13 cellular contexts compared by ENCODE assay signal in the genomic region with DNA sequence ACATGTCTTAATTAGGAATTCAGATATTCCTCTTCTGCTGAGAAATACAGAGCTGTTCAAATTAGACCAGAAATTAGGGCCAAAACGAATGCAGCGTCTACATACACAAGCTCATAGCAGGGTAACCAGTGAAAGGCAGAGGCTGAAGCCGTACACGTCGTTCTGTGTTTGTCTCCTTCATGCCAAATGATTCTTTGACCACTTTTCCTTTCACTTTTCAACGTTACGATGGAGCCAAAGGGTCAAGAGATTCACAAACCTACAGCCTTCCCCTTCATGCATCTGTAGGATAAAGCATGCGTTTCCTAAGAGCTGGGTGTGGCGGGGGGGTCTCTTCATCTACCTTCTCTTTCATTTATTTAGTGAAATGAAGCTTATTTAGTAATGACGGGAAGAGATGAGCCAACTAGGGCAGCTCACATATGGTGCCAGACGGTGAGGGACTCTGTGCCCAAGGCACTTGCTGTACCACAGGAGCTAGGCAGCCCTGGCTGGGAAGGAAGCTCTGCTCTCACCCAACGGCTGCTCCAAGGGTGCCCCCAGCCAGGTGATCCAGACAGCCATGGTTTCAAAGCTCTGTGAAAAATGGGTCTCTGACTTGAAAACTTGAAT.
DNase-seq lines count a peak whose midpoint lies in the region; ATAC-seq and TF ChIP-seq lines count a peak whose summit lies in the region.
"Had no signal": no experiment of that assay in that cellular context is flagged by ENCODE, and none has a peak within 500 bp of the region (broad histone marks: within the 10 kb centered on the region; RNA-seq: fewer than 3 reads in every experiment).

No MANE protein-coding gene starts in this region.

- H3K4me3 ChIP-seq in epithelial cell of proximal tubule (ENCODE audit: low read depth, low read length) (peak overlapping the region; percentile 33), prostate gland (peak overlapping the region in 1 of 2 donors; percentile 1)

- in situ Hi-C loops in G401 (cut with HindIII; ENCODE audit: low sequenced_read_pairs): no loop called here

- DNase-seq in G401 (ENCODE audit: low spot score): peak; percentile 96
- no peak for DNase-seq in epithelial cell of proximal tubule (ENCODE audit: low read depth)
- no peak for DNase-seq in prostate gland (ENCODE audit: low spot score)
- DNase-seq in NK-92 treated with Interleukin-12 subunit alpha and Interleukin-12 subunit beta, amount 100 ng/mL, for 24 hours (lab: John Stamatoyannopoulos, UW): no peak
- DNase-seq in NCI-H1417 (lab: John Stamatoyannopoulos, UW): no peak
- DNase-seq in amniotic stem cell (lab: John Stamatoyannopoulos, UW): no peak
- DNase-seq in HCEC 1CT: no peak
- DNase-seq: activated CD8-positive, alpha-beta memory T cell treated with anti-CD3 and anti-CD28 coated beads for 24 hours; heart left ventricle; NCI-H1048; stimulated activated CD4-positive, alpha-beta T cell treated with anti-CD3 and anti-CD28 coated beads, Interleukin-2, amount 100 ng/mL, for 48 hours; stimulated activated naive CD4-positive, alpha-beta T cell had no signal

- no peaks in the 10 kb centered on the region for H3K27me3 ChIP-seq in prostate gland (replicated peaks; ENCODE audit: insufficient read depth)
- H3K27me3 ChIP-seq: heart left ventricle had no signal

- TF ChIP-seq CTCF in epithelial cell of proximal tubule (conservative IDR thresholded peaks at IDR 0.05; ENCODE audit: low read depth, low read length) (no peak), prostate gland (IDR thresholded peaks at IDR 0.05) (no peak)

- peak; percentile 37 for ATAC-seq in HG02759 (IDR thresholded peaks at IDR 0.05; ENCODE audit: unreplicated experiment)

- no peaks in the 10 kb centered on the region for H3K4me1 ChIP-seq in prostate gland (replicated peaks)

- H3K27ac ChIP-seq in prostate gland: peak overlapping the region; percentile 30 to 53

- no peak for TF ChIP-seq POLR2A in prostate gland (IDR thresholded peaks at IDR 0.05)

- H3K9me3 ChIP-seq in prostate gland: no peaks in the 10 kb centered on the region
- H3K9me3 ChIP-seq: heart left ventricle had no signal

- WGBS in prostate gland: 64% methylated on average over 12 of the region's 12 CpGs

- intact Hi-C loops in prostate gland (cut with DNase I): no loop called here

- no peaks in the 10 kb centered on the region for H3K36me3 ChIP-seq in prostate gland
